Comparison of ENCODE assay signal across 10 cellular contexts in the genomic region with DNA sequence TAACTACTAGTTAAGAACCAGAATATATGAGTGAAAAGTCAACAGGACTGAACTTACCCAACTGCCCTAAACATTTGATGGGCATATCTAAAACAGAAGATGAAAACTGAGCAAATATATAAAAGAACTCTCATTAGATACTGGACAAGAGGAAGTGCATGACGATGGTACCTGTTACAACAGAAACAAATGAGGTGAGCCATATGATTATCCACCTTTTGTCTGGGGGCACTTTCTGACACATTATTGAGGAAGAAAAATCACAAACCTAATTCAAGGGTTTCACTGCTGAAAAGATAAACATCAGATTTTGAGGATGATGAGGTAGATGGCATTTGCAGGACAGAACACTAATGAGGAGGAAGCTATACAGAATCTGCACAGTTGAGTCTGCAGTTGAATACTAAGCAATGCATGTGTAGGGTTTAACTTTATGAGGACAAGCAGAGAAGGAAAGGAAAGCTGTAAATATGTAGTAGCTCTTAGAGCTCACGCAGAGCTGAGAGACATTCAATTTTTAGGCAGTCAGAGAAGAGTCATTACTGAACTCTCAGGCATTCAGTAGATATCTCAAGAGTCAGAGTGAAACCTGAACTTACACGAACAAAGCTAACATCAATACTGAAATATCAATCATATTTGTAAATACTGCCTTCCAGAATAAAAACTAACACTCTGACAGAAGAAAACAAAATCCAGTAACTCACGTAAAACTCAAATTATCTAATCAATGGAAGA.
DNase-seq lines count a peak whose midpoint lies in the region; ATAC-seq, FAIRE-seq and TF ChIP-seq lines count a peak whose summit lies in the region.
"Had no signal": no experiment of that assay in that cellular context is flagged by ENCODE, and none has a peak within 500 bp of the region (broad histone marks: within the 10 kb centered on the region; RNA-seq: fewer than 3 reads in every experiment).

No MANE protein-coding gene starts in this region.

- H3K4me1 ChIP-seq in astrocyte (ENCODE audit: insufficient read depth, low read length), result no peaks in the 10 kb centered on the region

- no peak overlapping the region for H2AFZ ChIP-seq in astrocyte (ENCODE audit: low read depth, low read length)

- H3K79me2 ChIP-seq in astrocyte (ENCODE audit: insufficient read depth, low read length), result no peaks in the 10 kb centered on the region

- DNase-seq in astrocyte (ENCODE audit: low read depth), result no peak
- no peak for DNase-seq in osteocyte (ENCODE audit: extremely low spot score, unreplicated experiment)
- DNase-seq in RKO (ENCODE audit: low spot score), result no peak
- DNase-seq in NCI-H345 treated with DMSO at 0.1 percent for 48 hours (lab: John Stamatoyannopoulos, UW; ENCODE audit: unreplicated experiment), result no peak
- DNase-seq: effector memory CD4-positive, alpha-beta T cell; GF-D8 had no signal

- no peak overlapping the region for H3K4me3 Mint-ChIP-seq in astrocyte (ENCODE audit: unreplicated experiment)
- no peak overlapping the region for H3K4me3 Mint-ChIP-seq in osteocyte (ENCODE audit: unreplicated experiment)
- H3K4me3 Mint-ChIP-seq: activated naive CD8-positive, alpha-beta T cell had no signal

- FAIRE-seq in astrocyte (lab: Jason Lieb, UNC), result peak; percentile 9

- H3K27ac ChIP-seq in astrocyte (ENCODE audit: low read depth, low read length), result no peak overlapping the region

- no peaks in the 10 kb centered on the region for H4K20me1 ChIP-seq in astrocyte (ENCODE audit: insufficient read depth, low read length)

- H3K36me3 Mint-ChIP-seq in astrocyte (ENCODE audit: low read depth, unreplicated experiment) (peaks cover 29% of the 10 kb centered on the region), osteocyte (ENCODE audit: unreplicated experiment) (peaks cover 67% of the 10 kb centered on the region)

- H3K4me1 Mint-ChIP-seq in astrocyte (ENCODE audit: low read depth, unreplicated experiment) (peaks cover 1% of the 10 kb centered on the region), osteocyte (ENCODE audit: unreplicated experiment) (no peaks in the 10 kb centered on the region)

- no peak overlapping the region for H3K9ac ChIP-seq in astrocyte (ENCODE audit: low read length)

- no peak overlapping the region for H3K27ac Mint-ChIP-seq in astrocyte (ENCODE audit: unreplicated experiment)
- no peak overlapping the region for H3K27ac Mint-ChIP-seq in osteocyte (ENCODE audit: unreplicated experiment)
- H3K27ac Mint-ChIP-seq: activated naive CD8-positive, alpha-beta T cell had no signal

- H3K9me3 Mint-ChIP-seq in astrocyte (ENCODE audit: unreplicated experiment) (peaks cover 12% of the 10 kb centered on the region), osteocyte (ENCODE audit: unreplicated experiment) (peaks cover 53% of the 10 kb centered on the region)

- H3K4me3 ChIP-seq in astrocyte (ENCODE audit: insufficient read depth, low read depth, low read length), result no peak overlapping the region

- no peak for TF ChIP-seq CTCF in astrocyte (IDR thresholded peaks at IDR 0.05; ENCODE audit: insufficient read depth, low read depth, low read length)
- no peak for TF ChIP-seq CTCF in osteocyte (IDR thresholded peaks at IDR 0.05)

- no peaks in the 10 kb centered on the region for H3K27me3 ChIP-seq in astrocyte (ENCODE audit: insufficient read depth, low read length)

- no peak overlapping the region for H3K4me2 ChIP-seq in astrocyte (ENCODE audit: low read length)

- no peaks in the 10 kb centered on the region for H3K9me3 ChIP-seq in astrocyte (ENCODE audit: insufficient read depth, low read depth, low read length)

- ATAC-seq in GM18868 (IDR thresholded peaks at IDR 0.05; ENCODE audit: unreplicated experiment) (peak; percentile 96), GM21447 (IDR thresholded peaks at IDR 0.05; ENCODE audit: unreplicated experiment) (peak; percentile 90), HG03103 (IDR thresholded peaks at IDR 0.05; ENCODE audit: low read depth, unreplicated experiment) (peak; percentile 94)

- H3K27me3 Mint-ChIP-seq in astrocyte (ENCODE audit: low read depth, unreplicated experiment), result no peaks in the 10 kb centered on the region
- H3K27me3 Mint-ChIP-seq in osteocyte (ENCODE audit: unreplicated experiment), result no peaks in the 10 kb centered on the region
- H3K27me3 Mint-ChIP-seq: activated naive CD8-positive, alpha-beta T cell had no signal

- peaks cover 3% of the 10 kb centered on the region for H3K36me3 ChIP-seq in astrocyte (ENCODE audit: insufficient read depth, low read length)
